ENCODE assay signal across 1 cellular context in the genomic region with DNA sequence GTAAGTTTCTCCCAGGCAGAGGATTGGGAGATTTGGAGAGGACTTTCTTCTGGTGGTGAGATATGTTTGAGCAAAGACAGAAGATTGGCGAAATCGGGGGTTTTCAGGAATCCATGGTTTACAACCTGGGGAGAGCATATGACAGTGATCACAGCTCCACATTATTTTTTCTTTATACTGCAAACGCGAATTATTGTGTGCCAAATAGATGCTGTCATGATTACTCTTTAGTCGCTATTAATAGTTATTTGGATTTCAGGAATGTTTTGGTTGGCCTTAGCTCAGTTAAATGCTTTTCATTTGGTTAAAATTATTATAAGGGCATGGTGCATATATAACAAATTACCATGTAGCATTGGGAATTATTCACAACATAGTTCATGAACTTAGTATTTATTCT.
TF ChIP-seq lines count a peak whose summit lies in the region.

No MANE protein-coding gene starts in this region.

TF ChIP-seq in SK-N-SH, 30 proteins besides CTCF, POLR2A, EP300 and RAD21:
- TF ChIP-seq, protein P1, sequence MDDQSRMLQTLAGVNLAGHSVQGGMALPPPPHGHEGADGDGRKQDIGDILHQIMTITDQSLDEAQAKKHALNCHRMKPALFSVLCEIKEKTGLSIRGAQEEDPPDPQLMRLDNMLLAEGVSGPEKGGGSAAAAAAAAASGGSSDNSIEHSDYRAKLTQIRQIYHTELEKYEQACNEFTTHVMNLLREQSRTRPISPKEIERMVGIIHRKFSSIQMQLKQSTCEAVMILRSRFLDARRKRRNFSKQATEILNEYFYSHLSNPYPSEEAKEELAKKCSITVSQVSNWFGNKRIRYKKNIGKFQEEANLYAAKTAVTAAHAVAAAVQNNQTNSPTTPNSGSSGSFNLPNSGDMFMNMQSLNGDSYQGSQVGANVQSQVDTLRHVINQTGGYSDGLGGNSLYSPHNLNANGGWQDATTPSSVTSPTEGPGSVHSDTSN (IDR thresholded peaks at IDR 0.05): 0 out of 2 replicates have a peak, but pooled peaks have one; percentile 14
- TF ChIP-seq, protein P2, sequence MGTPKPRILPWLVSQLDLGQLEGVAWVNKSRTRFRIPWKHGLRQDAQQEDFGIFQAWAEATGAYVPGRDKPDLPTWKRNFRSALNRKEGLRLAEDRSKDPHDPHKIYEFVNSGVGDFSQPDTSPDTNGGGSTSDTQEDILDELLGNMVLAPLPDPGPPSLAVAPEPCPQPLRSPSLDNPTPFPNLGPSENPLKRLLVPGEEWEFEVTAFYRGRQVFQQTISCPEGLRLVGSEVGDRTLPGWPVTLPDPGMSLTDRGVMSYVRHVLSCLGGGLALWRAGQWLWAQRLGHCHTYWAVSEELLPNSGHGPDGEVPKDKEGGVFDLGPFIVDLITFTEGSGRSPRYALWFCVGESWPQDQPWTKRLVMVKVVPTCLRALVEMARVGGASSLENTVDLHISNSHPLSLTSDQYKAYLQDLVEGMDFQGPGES (IDR thresholded peaks at IDR 0.05; ENCODE audit: low read depth, low read length): no peak
